ENCODE assay signal across 8 cellular contexts in genomic region chr6:15243994-15244604, GRCh38. TPM values are rescaled to one million over a fixed set of nuclear protein-coding genes. Genes with fewer than 3 reads are reported as not detected.
DNase-seq lines count a peak whose midpoint lies in the region; ATAC-seq and TF ChIP-seq lines count a peak whose summit lies in the region.

No MANE protein-coding gene starts in this region.

- ATAC-seq in activated T-cell treated with anti-CD3 and anti-CD28 coated beads, Interleukin-2, amount 50 U/mL, for 72 hours (replicated peaks in 1 of 2), result no peak
- ATAC-seq in HG03520 (IDR thresholded peaks at IDR 0.05; ENCODE audit: unreplicated experiment), result no peak

- peak overlapping the region; percentile 7 for H3K27ac Mint-ChIP-seq in activated T-cell treated with anti-CD3 and anti-CD28 coated beads, Interleukin-2, amount 50 U/mL, for 72 hours

- H3K4me1 Mint-ChIP-seq in activated T-cell treated with anti-CD3 and anti-CD28 coated beads, Interleukin-2, amount 50 U/mL, for 72 hours (ENCODE audit: low read depth), result peaks cover 11% of the 10 kb centered on the region

- H3K9ac ChIP-seq in adipocyte (ENCODE audit: low read length), result peak overlapping the region; percentile 84

- in situ Hi-C loops in transverse colon (cut with MboI; ENCODE audit: low pct_ligation_motif_present in 1 of 4, low pct_unique_long_range_greater_than_20kb in 1 of 4, low sequenced_read_pairs in 3 of 4), result loop anchor here in 2 of 4 donors (25.0 kb wide), 1 partner anchor 1032 kb away; no protein-coding TSS in a partner anchor

- H3K9me3 ChIP-seq in adipocyte (ENCODE audit: control insufficient read depth, low read length) (no peaks in the 10 kb centered on the region), transverse colon (no peaks in the 10 kb centered on the region)

- intact Hi-C loops in transverse colon (cut with DNase I; ENCODE audit: low total_unique reads), result loop anchor here (10.0 kb wide), 1 partner anchor 251 kb away; no protein-coding TSS in a partner anchor

- peak overlapping the region; percentile 91 to 92 (median 91) for H3K27ac ChIP-seq in transverse colon

- no peak for DNase-seq in activated T-cell treated with anti-CD3 and anti-CD28 coated beads, Interleukin-2, amount 50 U/mL, for 72 hours
- DNase-seq in activated T-cell treated with anti-CD3 and anti-CD28 coated beads for 4 hours, result no peak
- DNase-seq in adipocyte (ENCODE audit: low read depth), result no peak
- peak; percentile 59 for DNase-seq in left kidney (ENCODE audit: low read depth, low spot score)
- no peak for DNase-seq in transverse colon
- no peak for DNase-seq in NK-92 treated with Interleukin-12 subunit alpha and Interleukin-12 subunit beta, amount 100 ng/mL, for 24 hours (lab: John Stamatoyannopoulos, UW)
- no peak for DNase-seq in OCI-M2 (lab: John Stamatoyannopoulos, UW; ENCODE audit: unreplicated experiment)

- no peaks in the 10 kb centered on the region for H3K27me3 ChIP-seq in adipocyte (replicated peaks; ENCODE audit: control insufficient read depth, insufficient read depth, low read length)
- no peaks in the 10 kb centered on the region for H3K27me3 ChIP-seq in transverse colon

- TF ChIP-seq POLR2A in transverse colon (IDR thresholded peaks at IDR 0.05), result no peak

- peaks cover 22% of the 10 kb centered on the region for H3K4me1 ChIP-seq in adipocyte (ENCODE audit: control insufficient read depth, insufficient read depth, low read length)
- H3K4me1 ChIP-seq in transverse colon, result peaks cover 0 to 19% (median 16%) of the 10 kb centered on the region in 4 donors

- no peaks in the 10 kb centered on the region for H3K36me3 ChIP-seq in adipocyte (ENCODE audit: control insufficient read depth, insufficient read depth, low read length, severe bottlenecking)
- no peaks in the 10 kb centered on the region for H3K36me3 ChIP-seq in transverse colon

- WGBS in transverse colon (ENCODE audit: low coverage in 1 of 2), 2 donors, result 85 to 94% methylated on average over 12 to 24 of the region's 24 CpGs

- H3K4me3 ChIP-seq in adipocyte (ENCODE audit: low read length), result peak overlapping the region; percentile 83
- peak overlapping the region; percentile 79 to 90 (median 86) for H3K4me3 ChIP-seq in transverse colon

- no peaks in the 10 kb centered on the region for H3K9me3 Mint-ChIP-seq in activated T-cell treated with anti-CD3 and anti-CD28 coated beads, Interleukin-2, amount 50 U/mL, for 72 hours

- H3K36me3 Mint-ChIP-seq in activated T-cell treated with anti-CD3 and anti-CD28 coated beads, Interleukin-2, amount 50 U/mL, for 72 hours (ENCODE audit: insufficient read depth in 2 of 2), result peaks cover 16 to 18% of the 10 kb centered on the region in 2 donors

- H3K27me3 Mint-ChIP-seq in activated T-cell treated with anti-CD3 and anti-CD28 coated beads, Interleukin-2, amount 50 U/mL, for 72 hours (ENCODE audit: low read depth), result no peaks in the 10 kb centered on the region

- TF ChIP-seq CTCF in transverse colon (IDR thresholded peaks at IDR 0.05), result no peak

- H3K4me3 Mint-ChIP-seq in activated T-cell treated with anti-CD3 and anti-CD28 coated beads, Interleukin-2, amount 50 U/mL, for 72 hours, result peak overlapping the region; percentile 64 to 82

- no peak for TF ChIP-seq EP300 in transverse colon (IDR thresholded peaks at IDR 0.05; ENCODE audit: low read depth)

RNA-seq across cellular contexts. Expression of gene JARID2, which starts 1.8 kb away (rescaled TPM):
- 10 to 100 TPM; 37.9 to 53.0 TPM for total RNA-seq in activated T-cell treated with anti-CD3 and anti-CD28 coated beads, Interleukin-2, amount 50 U/mL, for 72 hours
- 10 to 100 TPM in 2 of 4 donors, 1 to 10 TPM in 2; 9.4 to 18.7 (median 10.9) TPM for total RNA-seq in transverse colon
